9 cellular contexts compared by ENCODE assay signal in genomic region chr13:109868583-109869311, GRCh38.
DNase-seq lines count a peak whose midpoint lies in the region; ATAC-seq and TF ChIP-seq lines count a peak whose summit lies in the region.
"Had no signal": no experiment of that assay in that cellular context is flagged by ENCODE, and none has a peak within 500 bp of the region (broad histone marks: within the 10 kb centered on the region; RNA-seq: fewer than 3 reads in every experiment).

No MANE protein-coding gene starts in this region.

- H3K9me3 ChIP-seq in parathyroid adenoma (ENCODE audit: control insufficient read depth, low read length): no peaks in the 10 kb centered on the region
- H3K9me3 ChIP-seq: Peyer's patch had no signal

- no peaks in the 10 kb centered on the region for H3K4me1 ChIP-seq in parathyroid adenoma

- H3K27me3 ChIP-seq in parathyroid adenoma (ENCODE audit: control insufficient read depth, insufficient read depth, low read length): no peaks in the 10 kb centered on the region
- H3K27me3 ChIP-seq: Peyer's patch had no signal

- DNase-seq in DMS53 (lab: John Stamatoyannopoulos, UW) (peak; percentile 73), NCI-H2029 (lab: John Stamatoyannopoulos, UW) (peak; percentile 84), fibroblast of mammary gland (ENCODE audit: low read depth) (peak; percentile 55), NCI-H345 treated with DMSO at 0.1 percent for 48 hours (lab: John Stamatoyannopoulos, UW; ENCODE audit: unreplicated experiment) (no peak)
- no peak for DNase-seq in stimulated activated naive CD8-positive, alpha-beta T cell treated with anti-CD3 and anti-CD28 coated beads, Interleukin-15, Interleukin-2, amounts not matched to agents 100 U/mL and 50 U/mL, for 24 hours
- DNase-seq in activated CD4-positive, alpha-beta T cell treated with anti-CD3 and anti-CD28 coated beads, Interleukin-2, amount 50 U/mL, for 4 hours: no peak
- DNase-seq: DND-41 had no signal

- TF ChIP-seq CTCF in fibroblast of mammary gland (conservative IDR thresholded peaks at IDR 0.05; ENCODE audit: control insufficient read depth, insufficient read depth, low read depth, low read length) (no peak), parathyroid adenoma (IDR thresholded peaks at IDR 0.05) (no peak)

- H3K9ac ChIP-seq in parathyroid adenoma: no peak overlapping the region

- H3K36me3 ChIP-seq in parathyroid adenoma (ENCODE audit: control insufficient read depth, insufficient read depth, low read length): no peaks in the 10 kb centered on the region
- H3K36me3 ChIP-seq: Peyer's patch had no signal

- H3K4me3 ChIP-seq in fibroblast of mammary gland (ENCODE audit: control insufficient read depth, low read depth, low read length) (no peak overlapping the region), parathyroid adenoma (ENCODE audit: low read depth, low read length) (peak overlapping the region; percentile 50)

- peak overlapping the region; percentile 73 for H3K4me2 ChIP-seq in parathyroid adenoma (ENCODE audit: low read length)

- H3K79me2 ChIP-seq in parathyroid adenoma: no peaks in the 10 kb centered on the region

- ATAC-seq in stimulated activated naive CD8-positive, alpha-beta T cell treated with anti-CD3 and anti-CD28 coated beads, Interleukin-15, Interleukin-2, amounts not matched to agents 100 U/mL and 50 U/mL, for 24 hours: no peak

- H2AFZ ChIP-seq in parathyroid adenoma: peak overlapping the region; percentile 81

- no peak overlapping the region for H3K27ac ChIP-seq in parathyroid adenoma

Comparison
In these comparisons a context has a peak if more than half of its experiments do, and no peak if none do; other contexts are left out.
1. DNase-seq: peak in DMS53 (single experiment), NCI-H2029 (single experiment) and fibroblast of mammary gland (single experiment); none in NCI-H345 treated with DMSO at 0.1 percent for 48 hours (single experiment), stimulated activated naive CD8-positive, alpha-beta T cell treated with anti-CD3 and anti-CD28 coated beads, Interleukin-15, Interleukin-2, amounts not matched to agents 100 U/mL and 50 U/mL, for 24 hours (single experiment) and activated CD4-positive, alpha-beta T cell treated with anti-CD3 and anti-CD28 coated beads, Interleukin-2, amount 50 U/mL, for 4 hours (0 of 2).